9 cellular contexts compared by ENCODE assay signal in the genomic region with DNA sequence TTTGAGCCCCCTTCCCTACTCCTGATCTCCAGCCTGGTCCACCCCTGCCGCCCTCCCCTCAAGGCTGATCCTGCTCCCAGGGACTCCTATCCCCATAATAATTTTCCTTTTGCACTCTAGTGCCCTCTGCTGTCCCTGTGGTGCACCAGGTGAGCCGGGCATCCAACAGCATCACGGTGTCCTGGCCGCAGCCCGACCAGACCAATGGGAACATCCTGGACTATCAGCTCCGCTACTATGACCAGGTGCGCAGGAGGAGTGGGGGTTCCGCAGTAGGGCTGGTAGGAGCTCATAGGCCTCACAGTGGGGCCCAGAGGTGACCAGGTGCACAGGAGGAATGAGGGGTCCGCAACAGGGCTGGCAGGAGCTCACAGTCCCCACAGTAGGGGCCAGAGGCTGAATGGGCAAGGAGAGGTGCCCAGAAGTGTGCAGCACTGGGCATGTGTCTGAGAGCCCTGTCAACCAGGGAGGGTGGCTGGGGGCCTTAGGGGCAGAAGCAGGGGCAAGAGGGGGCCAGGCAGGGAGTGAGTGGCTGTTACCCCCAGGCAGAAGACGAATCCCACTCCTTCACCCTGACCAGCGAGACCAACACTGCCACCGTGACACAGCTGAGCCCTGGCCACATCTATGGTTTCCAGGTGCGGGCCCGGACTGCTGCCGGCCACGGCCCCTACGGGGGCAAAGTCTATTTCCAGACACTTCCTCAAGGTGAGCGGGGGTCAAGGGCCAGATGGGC. TPM values are rescaled to one million over a fixed set of nuclear protein-coding genes. Genes with fewer than 3 reads are reported as not detected.
DNase-seq lines count a peak whose midpoint lies in the region; ATAC-seq and TF ChIP-seq lines count a peak whose summit lies in the region.
"Had no signal": no experiment of that assay in that cellular context is flagged by ENCODE, and none has a peak within 500 bp of the region (broad histone marks: within the 10 kb centered on the region; RNA-seq: fewer than 3 reads in every experiment).

No MANE protein-coding gene starts in this region.

- ATAC-seq in omental fat pad (ENCODE audit: low FRiP score) (no peak), GM18505 (IDR thresholded peaks at IDR 0.05; ENCODE audit: unreplicated experiment) (no peak)

- TF ChIP-seq CTCF in cardiac fibroblast (IDR thresholded peaks at IDR 0.05; ENCODE audit: low read depth, low read length) (peak; percentile 69), omental fat pad (IDR thresholded peaks at IDR 0.05) (no peak)

- TF ChIP-seq POLR2A in GM18505 (IDR thresholded peaks at IDR 0.05; ENCODE audit: borderline replicate concordance, extremely low read depth, insufficient read depth, insufficient read length): no peak

- no peak overlapping the region for H3K4me3 ChIP-seq in cardiac fibroblast (replicated peaks in 1 of 2; ENCODE audit: low read depth in 2 of 2, low read length in 2 of 2)

- peak; percentile 45 to 50 for DNase-seq in NCI-H2081 (lab: John Stamatoyannopoulos, UW)
- no peak for DNase-seq in NCI-H2081 treated with DMSO at 0.1 percent for 48 hours (lab: John Stamatoyannopoulos, UW)
- DNase-seq in NCI-H226: peak; percentile 34
- DNase-seq in cardiac fibroblast (ENCODE audit: low read depth in 2 of 2): peak; percentile 32 to 33
- peak; percentile 64 for DNase-seq in mesenteric fat pad (ENCODE audit: low spot score)
- DNase-seq in omental fat pad (ENCODE audit: low spot score): no peak
- no peak for DNase-seq in NCI-H2107 treated with DMSO at 0.1 percent for 48 hours (lab: John Stamatoyannopoulos, UW; ENCODE audit: unreplicated experiment)

RNA-seq across cellular contexts. Expression of gene EPHB6, which starts 11.7 kb away (rescaled TPM):
- total RNA-seq in mesenteric fat pad (6.3 TPM), omental fat pad (10 to 100 TPM; 16.9 to 89.0 (median 45.7) TPM)

RNA-seq across cellular contexts. Expression of gene TRPV6, which starts 19.0 kb away (rescaled TPM):
- total RNA-seq in mesenteric fat pad (not detected), omental fat pad (under 1 TPM; under 0.01 to 0.65 (median 0.52) TPM)
- total RNA-seq: skeletal muscle tissue had no signal

Comparison
In these comparisons a context has a peak if more than half of its experiments do, and no peak if none do; other contexts are left out.
1. DNase-seq: peak in NCI-H2081 (2 of 2), NCI-H226 (single experiment), cardiac fibroblast (2 of 2) and mesenteric fat pad (single experiment); none in NCI-H2081 treated with DMSO at 0.1 percent for 48 hours (single experiment), omental fat pad (single experiment) and NCI-H2107 treated with DMSO at 0.1 percent for 48 hours (single experiment).